In genomic region chr10:15146366-15146765, GRCh38 we compare ENCODE assay signal across 23 cellular contexts. TPM values are rescaled to one million over a fixed set of nuclear protein-coding genes. Genes with fewer than 3 reads are reported as not detected.
DNase-seq lines count a peak whose midpoint lies in the region; ATAC-seq and TF ChIP-seq lines count a peak whose summit lies in the region.
"Had no signal": no experiment of that assay in that cellular context is flagged by ENCODE, and none has a peak within 500 bp of the region (broad histone marks: within the 10 kb centered on the region; RNA-seq: fewer than 3 reads in every experiment).

No MANE protein-coding gene starts in this region.

- H3K27me3 Mint-ChIP-seq in CD8-positive, alpha-beta T cell (ENCODE audit: low read depth), result no peaks in the 10 kb centered on the region
- H3K27me3 Mint-ChIP-seq: dendritic cell treated with granulocyte-macrophage colony-stimulating factor and Interleukin-4, amounts not matched to agents 40 ng/mL and 50 ng/mL, for 4 days; stimulated activated naive CD8-positive, alpha-beta T cell treated with anti-CD3 and anti-CD28 coated beads, Interleukin-15, Interleukin-2, amounts not matched to agents 100 ng/mL and 50 ng/mL, for 24 hours had no signal

- intact Hi-C loops in CD8-positive, alpha-beta T cell (cut with DNase I, micrococcal nuclease), result no loop called here

- POLR2A ChIA-PET in CD8-positive, alpha-beta T cell (lab: Charles Lee), result no interaction called here

- H3K4me1 ChIP-seq in CD8-positive, alpha-beta T cell (ENCODE audit: insufficient read depth, low read length), result peaks cover 25% of the 10 kb centered on the region
- H3K4me1 ChIP-seq in Karpas-422 (ENCODE audit: low read length), result peaks cover under 1% of the 10 kb centered on the region; the same call in 1 of the 2 replicates
- H3K4me1 ChIP-seq: BE2C, SJCRH30 had no signal

- H3K36me3 ChIP-seq in CD8-positive, alpha-beta T cell (ENCODE audit: insufficient read depth, low read length), result no peaks in the 10 kb centered on the region
- no peaks in the 10 kb centered on the region for H3K36me3 ChIP-seq in Karpas-422 (ENCODE audit: insufficient read depth, low read length)
- H3K36me3 ChIP-seq: BE2C, SJCRH30, transverse colon had no signal

- H4K20me1 ChIP-seq in Karpas-422 (ENCODE audit: insufficient read depth, low read depth, low read length), result 0 out of 2 replicates have a peak, but pooled peaks cover 3% of the 10 kb centered on the region

- no peak for DNase-seq in CD8-positive, alpha-beta T cell
- peak; percentile 32 for DNase-seq in GM12865 (ENCODE audit: low read depth)
- DNase-seq in NCI-H69 (lab: John Stamatoyannopoulos, UW), result peak; percentile 41
- DNase-seq in iPS-NIHi7 (ENCODE audit: extremely low spot score), result peak; percentile 16
- no peak for DNase-seq in Karpas-422
- no peak for DNase-seq in ACHN
- DNase-seq: activated CD4-positive, alpha-beta T cell treated with anti-CD3 and anti-CD28 coated beads, Interleukin-2, amount 50 U/mL, for 4 hours; BE2C; foreskin fibroblast; left ventricle myocardium superior; NCI-H1417 treated with DMSO at 0.1 percent for 48 hours; NCI-H2171; NCI-H524 treated with DMSO at 0.1 percent for 48 hours; SJCRH30; small intestine; stimulated activated CD4-positive, alpha-beta T cell treated with anti-CD3 and anti-CD28 coated beads, Interleukin-2, amount 100 ng/mL, for 48 hours; transverse colon had no signal

- H3K27ac Mint-ChIP-seq in CD8-positive, alpha-beta T cell, result peak overlapping the region; percentile 41
- H3K27ac Mint-ChIP-seq: dendritic cell treated with granulocyte-macrophage colony-stimulating factor and Interleukin-4, amounts not matched to agents 40 ng/mL and 50 ng/mL, for 4 days; stimulated activated naive CD8-positive, alpha-beta T cell treated with anti-CD3 and anti-CD28 coated beads, Interleukin-15, Interleukin-2, amounts not matched to agents 100 ng/mL and 50 ng/mL, for 24 hours; T-helper 1 cell treated with Interleukin-12 subunit alpha and Interleukin-12 subunit beta and Interleukin-4 antibody, amounts not matched to agents 30 μg/mL and 1 μg/mL, for 36 hours had no signal

- H3K4me3 Mint-ChIP-seq in CD8-positive, alpha-beta T cell, result no peak overlapping the region
- H3K4me3 Mint-ChIP-seq: dendritic cell treated with granulocyte-macrophage colony-stimulating factor and Interleukin-4, amounts not matched to agents 40 ng/mL and 50 ng/mL, for 4 days; stimulated activated naive CD8-positive, alpha-beta T cell treated with anti-CD3 and anti-CD28 coated beads, Interleukin-15, Interleukin-2, amounts not matched to agents 100 ng/mL and 50 ng/mL, for 24 hours; T-helper 1 cell treated with Interleukin-12 subunit alpha and Interleukin-12 subunit beta and Interleukin-4 antibody, amounts not matched to agents 30 μg/mL and 1 μg/mL, for 36 hours had no signal

- in situ Hi-C loops in ACHN (cut with HindIII; ENCODE audit: low pct_ligation_motif_present, low pct_unique_long_range_greater_than_20kb, low sequenced_read_pairs), result no loop called here

- H3K9me2 ChIP-seq in Karpas-422 (replicated peaks; ENCODE audit: insufficient read depth, low read length), result no peaks in the 10 kb centered on the region

- no peak overlapping the region for H3K9ac ChIP-seq in Karpas-422 (ENCODE audit: low read length)

- no peak overlapping the region; the same call in 1 of the 2 replicates for H2AFZ ChIP-seq in Karpas-422 (ENCODE audit: low read length)

- H3K9me3 Mint-ChIP-seq in CD8-positive, alpha-beta T cell, result no peaks in the 10 kb centered on the region
- H3K9me3 Mint-ChIP-seq: dendritic cell treated with granulocyte-macrophage colony-stimulating factor and Interleukin-4, amounts not matched to agents 40 ng/mL and 50 ng/mL, for 4 days; stimulated activated naive CD8-positive, alpha-beta T cell treated with anti-CD3 and anti-CD28 coated beads, Interleukin-15, Interleukin-2, amounts not matched to agents 100 ng/mL and 50 ng/mL, for 24 hours had no signal

- H3K36me3 Mint-ChIP-seq in CD8-positive, alpha-beta T cell, result peaks cover 12% of the 10 kb centered on the region

- no peaks in the 10 kb centered on the region for H3K27me3 ChIP-seq in CD8-positive, alpha-beta T cell (ENCODE audit: insufficient read depth, low read length)
- no peaks in the 10 kb centered on the region for H3K27me3 ChIP-seq in Karpas-422 (ENCODE audit: low read length)
- H3K27me3 ChIP-seq: BE2C, SJCRH30, transverse colon had no signal

- no peaks in the 10 kb centered on the region for H3K79me2 ChIP-seq in Karpas-422 (ENCODE audit: low read length)

- H3K9me3 ChIP-seq in CD8-positive, alpha-beta T cell (ENCODE audit: low read length), result no peaks in the 10 kb centered on the region
- H3K9me3 ChIP-seq in Karpas-422 (ENCODE audit: low read length), result no peaks in the 10 kb centered on the region
- H3K9me3 ChIP-seq: BE2C, SJCRH30, transverse colon had no signal

- TF ChIP-seq CTCF in CD8-positive, alpha-beta T cell (IDR thresholded peaks at IDR 0.05), result no peak
- no peak for TF ChIP-seq CTCF in GM12865 (IDR thresholded peaks at IDR 0.05; ENCODE audit: insufficient read depth, low read depth, low read length, missing control alignments)

- peaks cover 52% of the 10 kb centered on the region for H3K4me1 Mint-ChIP-seq in CD8-positive, alpha-beta T cell (ENCODE audit: low read depth)

- no peak overlapping the region for H3K4me2 ChIP-seq in Karpas-422 (ENCODE audit: low read depth, low read length, poor library complexity, severe bottlenecking)

- H3K27ac ChIP-seq in CD8-positive, alpha-beta T cell (ENCODE audit: low read depth, low read length), result no peak overlapping the region
- H3K27ac ChIP-seq in Karpas-422 (ENCODE audit: low read length), result no peak overlapping the region
- H3K27ac ChIP-seq: SJCRH30, transverse colon, VCaP had no signal

- no peak overlapping the region for H3K4me3 ChIP-seq in CD8-positive, alpha-beta T cell (ENCODE audit: low read depth, low read length)
- H3K4me3 ChIP-seq in GM12865 (ENCODE audit: low read depth, low read length) (no peak overlapping the region), Karpas-422 (ENCODE audit: low read length) (no peak overlapping the region)
- H3K4me3 ChIP-seq: SJCRH30, transverse colon had no signal

- ATAC-seq in CD8-positive, alpha-beta T cell, result no peak
- ATAC-seq in GM19397 (IDR thresholded peaks at IDR 0.05; ENCODE audit: unreplicated experiment), result no peak
- ATAC-seq: left ventricle myocardium superior had no signal

- CTCF ChIA-PET in CD8-positive, alpha-beta T cell (lab: Charles Lee), result no interaction called here

RNA-seq across cellular contexts. Expression of gene NMT2, which starts 22.1 kb away (rescaled TPM):
- total RNA-seq in CD8-positive, alpha-beta T cell, result 10 to 100 TPM; 22.3 to 25.4 TPM
- 1.6 and 2.6 TPM in 2 replicates for total RNA-seq in Karpas-422 (2014; rRNA removed; shearing (Covaris generic); ENCODE audit: low replicate concordance)

RNA-seq across cellular contexts. Expression of gene RPP38, which starts 49.2 kb away (rescaled TPM):
- total RNA-seq in CD8-positive, alpha-beta T cell, result 10 to 100 TPM; 10.6 to 12.3 TPM
- 18.0 and 24.3 TPM in 2 replicates for total RNA-seq in Karpas-422 (2014; rRNA removed; shearing (Covaris generic); ENCODE audit: low replicate concordance)

RNA-seq across cellular contexts. Expression of gene ACBD7, which starts 57.8 kb away (rescaled TPM):
- 1 to 10 TPM in 1 of 2 experiments, under 1 TPM in 1; 0.86 to 1.8 TPM for total RNA-seq in CD8-positive, alpha-beta T cell
- total RNA-seq in Karpas-422 (2014; rRNA removed; shearing (Covaris generic); ENCODE audit: low replicate concordance), result 0.63 and 1.3 TPM in 2 replicates
- total RNA-seq: cardiac septum, left ventricle myocardium superior, transverse colon had no signal

Comparison
In these comparisons a context has a peak if more than half of its experiments do, and no peak if none do; other contexts are left out.
1. DNase-seq: peak in GM12865 (single experiment), NCI-H69 (single experiment) and iPS-NIHi7 (single experiment); none in CD8-positive, alpha-beta T cell (0 of 7), Karpas-422 (single experiment) and ACHN (single experiment).